ENCODE assay signal across 1 cellular context in the genomic region with DNA sequence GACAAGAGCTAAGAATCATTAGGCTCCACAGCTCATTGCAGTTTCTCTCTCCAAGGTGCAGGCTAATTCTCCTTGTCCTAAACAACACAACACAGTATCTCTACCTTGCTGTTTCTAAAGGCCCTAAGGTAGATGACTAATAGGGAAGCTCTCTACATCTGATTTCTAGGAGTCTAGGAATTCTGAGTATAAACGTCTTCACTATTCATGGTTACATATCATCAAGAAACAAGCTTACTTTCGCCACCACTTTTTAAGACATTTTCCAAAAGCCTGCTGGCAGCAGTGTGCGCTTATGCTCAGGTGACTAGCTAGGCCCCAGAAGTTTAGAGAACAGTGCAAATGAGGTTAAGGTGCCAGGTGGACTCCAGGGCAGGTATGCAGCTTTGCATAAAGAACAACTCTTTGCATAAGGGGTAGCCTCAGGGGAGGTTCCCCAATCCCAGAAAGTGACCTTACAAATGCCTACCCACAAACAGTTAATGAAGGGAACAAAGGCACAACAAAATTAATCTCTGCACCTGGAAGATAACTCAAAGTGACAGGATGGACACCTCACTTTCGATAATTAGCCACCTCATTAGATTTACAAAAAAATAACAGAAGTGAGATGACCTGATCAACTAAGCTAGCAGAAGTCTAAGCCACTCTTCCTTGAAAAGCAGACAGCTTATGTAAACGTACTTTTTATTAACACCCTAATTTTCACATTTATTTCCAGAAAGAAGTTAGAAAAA.
TF ChIP-seq lines count a peak whose summit lies in the region.

No MANE protein-coding gene starts in this region.

TF ChIP-seq in HCT116, 20 proteins besides CTCF, POLR2A, EP300 and RAD21 (continued from another document):
- TF ChIP-seq, protein P1, sequence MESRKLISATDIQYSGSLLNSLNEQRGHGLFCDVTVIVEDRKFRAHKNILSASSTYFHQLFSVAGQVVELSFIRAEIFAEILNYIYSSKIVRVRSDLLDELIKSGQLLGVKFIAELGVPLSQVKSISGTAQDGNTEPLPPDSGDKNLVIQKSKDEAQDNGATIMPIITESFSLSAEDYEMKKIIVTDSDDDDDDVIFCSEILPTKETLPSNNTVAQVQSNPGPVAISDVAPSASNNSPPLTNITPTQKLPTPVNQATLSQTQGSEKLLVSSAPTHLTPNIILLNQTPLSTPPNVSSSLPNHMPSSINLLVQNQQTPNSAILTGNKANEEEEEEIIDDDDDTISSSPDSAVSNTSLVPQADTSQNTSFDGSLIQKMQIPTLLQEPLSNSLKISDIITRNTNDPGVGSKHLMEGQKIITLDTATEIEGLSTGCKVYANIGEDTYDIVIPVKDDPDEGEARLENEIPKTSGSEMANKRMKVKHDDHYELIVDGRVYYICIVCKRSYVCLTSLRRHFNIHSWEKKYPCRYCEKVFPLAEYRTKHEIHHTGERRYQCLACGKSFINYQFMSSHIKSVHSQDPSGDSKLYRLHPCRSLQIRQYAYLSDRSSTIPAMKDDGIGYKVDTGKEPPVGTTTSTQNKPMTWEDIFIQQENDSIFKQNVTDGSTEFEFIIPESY (IDR thresholded peaks at IDR 0.05; ENCODE audit: extremely low read depth, insufficient replicate concordance, low read length): no peak
- TF ChIP-seq EZH2 (IDR thresholded peaks at IDR 0.05) (no peak), ZFX (IDR thresholded peaks at IDR 0.05) (no peak), CBX3 (IDR thresholded peaks at IDR 0.05; ENCODE audit: low read depth) (no peak), JUND (IDR thresholded peaks at IDR 0.05) (no peak), ZNF274 (IDR thresholded peaks at IDR 0.05; ENCODE audit: low read depth, low read length) (no peak), TCF7L2 (IDR thresholded peaks at IDR 0.05; ENCODE audit: borderline replicate concordance, extremely low read depth, insufficient read depth, insufficient read length) (no peak), SP1 (IDR thresholded peaks at IDR 0.05; ENCODE audit: low read depth) (no peak), EGR1 (IDR thresholded peaks at IDR 0.05; ENCODE audit: low read depth) (no peak), POLR2AphosphoS5 (IDR thresholded peaks at IDR 0.05; ENCODE audit: low read depth, low read length) (no peak), EZH2phosphoT487 (IDR thresholded peaks at IDR 0.05; ENCODE audit: borderline replicate concordance) (no peak), SIN3A (IDR thresholded peaks at IDR 0.05; ENCODE audit: low read depth) (no peak)
- TF ChIP-seq, protein P2, sequence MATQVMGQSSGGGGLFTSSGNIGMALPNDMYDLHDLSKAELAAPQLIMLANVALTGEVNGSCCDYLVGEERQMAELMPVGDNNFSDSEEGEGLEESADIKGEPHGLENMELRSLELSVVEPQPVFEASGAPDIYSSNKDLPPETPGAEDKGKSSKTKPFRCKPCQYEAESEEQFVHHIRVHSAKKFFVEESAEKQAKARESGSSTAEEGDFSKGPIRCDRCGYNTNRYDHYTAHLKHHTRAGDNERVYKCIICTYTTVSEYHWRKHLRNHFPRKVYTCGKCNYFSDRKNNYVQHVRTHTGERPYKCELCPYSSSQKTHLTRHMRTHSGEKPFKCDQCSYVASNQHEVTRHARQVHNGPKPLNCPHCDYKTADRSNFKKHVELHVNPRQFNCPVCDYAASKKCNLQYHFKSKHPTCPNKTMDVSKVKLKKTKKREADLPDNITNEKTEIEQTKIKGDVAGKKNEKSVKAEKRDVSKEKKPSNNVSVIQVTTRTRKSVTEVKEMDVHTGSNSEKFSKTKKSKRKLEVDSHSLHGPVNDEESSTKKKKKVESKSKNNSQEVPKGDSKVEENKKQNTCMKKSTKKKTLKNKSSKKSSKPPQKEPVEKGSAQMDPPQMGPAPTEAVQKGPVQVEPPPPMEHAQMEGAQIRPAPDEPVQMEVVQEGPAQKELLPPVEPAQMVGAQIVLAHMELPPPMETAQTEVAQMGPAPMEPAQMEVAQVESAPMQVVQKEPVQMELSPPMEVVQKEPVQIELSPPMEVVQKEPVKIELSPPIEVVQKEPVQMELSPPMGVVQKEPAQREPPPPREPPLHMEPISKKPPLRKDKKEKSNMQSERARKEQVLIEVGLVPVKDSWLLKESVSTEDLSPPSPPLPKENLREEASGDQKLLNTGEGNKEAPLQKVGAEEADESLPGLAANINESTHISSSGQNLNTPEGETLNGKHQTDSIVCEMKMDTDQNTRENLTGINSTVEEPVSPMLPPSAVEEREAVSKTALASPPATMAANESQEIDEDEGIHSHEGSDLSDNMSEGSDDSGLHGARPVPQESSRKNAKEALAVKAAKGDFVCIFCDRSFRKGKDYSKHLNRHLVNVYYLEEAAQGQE (IDR thresholded peaks at IDR 0.05; ENCODE audit: low read depth): no peak
